In genomic region chr1:51990478-51990965, GRCh38 we compare ENCODE assay signal across 8 cellular contexts. TPM values are rescaled to one million over a fixed set of nuclear protein-coding genes. Genes with fewer than 3 reads are reported as not detected.
DNase-seq lines count a peak whose midpoint lies in the region; ATAC-seq and TF ChIP-seq lines count a peak whose summit lies in the region.

Gene RAB3B (minus strand): TSS chr1:51990700. CDS start chr1:51977117, 13,583 bp downstream.

- H3K79me2 ChIP-seq in parathyroid adenoma = no peaks in the 10 kb centered on the region

- H3K36me3 ChIP-seq in Peyer's patch (no peaks in the 10 kb centered on the region), parathyroid adenoma (ENCODE audit: control insufficient read depth, insufficient read depth, low read length) (no peaks in the 10 kb centered on the region)

- POLR2A ChIA-PET in AG04449 (lab: Yijun Ruan, JAX) = no interaction called here

- CTCF ChIA-PET in AG04449 (lab: Yijun Ruan, JAX) = interaction anchor here (0.9 to 3.9 kb wide), 4 partner anchors 9 to 94 kb away, joined by 3 to 18 read pairs (median 4); no protein-coding TSS in a partner anchor

- peaks cover 58% of the 10 kb centered on the region for H3K27me3 Mint-ChIP-seq in activated T-helper 2 cell treated with anti-CD3 and anti-CD28 coated beads, Interferon-gamma antibody, Interleukin-2, Interleukin-4, amounts not matched to agents 10 μg/mL and 5 μg/mL and 100 μg/mL, durations not matched to agents 14 hours and 24 hours and 36 hours (ENCODE audit: low read depth)
- peaks cover 49% of the 10 kb centered on the region for H3K27me3 Mint-ChIP-seq in type B pancreatic cell

- H3K4me3 Mint-ChIP-seq in activated T-helper 2 cell treated with anti-CD3 and anti-CD28 coated beads, Interferon-gamma antibody, Interleukin-2, Interleukin-4, amounts not matched to agents 10 μg/mL and 5 μg/mL and 100 μg/mL, durations not matched to agents 14 hours and 24 hours and 36 hours (ENCODE audit: low read depth) = peak within 1 kb of the TSS; percentile 79
- H3K4me3 Mint-ChIP-seq in type B pancreatic cell = peak within 1 kb of the TSS; percentile 81

- peaks cover 7% of the 10 kb centered on the region for H3K4me1 Mint-ChIP-seq in activated T-helper 2 cell treated with anti-CD3 and anti-CD28 coated beads, Interferon-gamma antibody, Interleukin-2, Interleukin-4, amounts not matched to agents 10 μg/mL and 5 μg/mL and 100 μg/mL, durations not matched to agents 14 hours and 24 hours and 36 hours (ENCODE audit: low read depth)
- peaks cover 6% of the 10 kb centered on the region for H3K4me1 Mint-ChIP-seq in type B pancreatic cell (ENCODE audit: unreplicated experiment)

- TF ChIP-seq CTCF in AG04449 (IDR thresholded peaks at IDR 0.05; ENCODE audit: insufficient read depth, low read length, missing control alignments) = no peak
- TF ChIP-seq CTCF in Peyer's patch (IDR thresholded peaks at IDR 0.05) = no peak
- TF ChIP-seq CTCF in foreskin keratinocyte (conservative IDR thresholded peaks at IDR 0.05) = no peak
- no peak for TF ChIP-seq CTCF in parathyroid adenoma (IDR thresholded peaks at IDR 0.05)
- TF ChIP-seq CTCF in type B pancreatic cell (conservative IDR thresholded peaks at IDR 0.05) = no peak

- H3K4me1 ChIP-seq in Peyer's patch (peaks cover 0 to 6% (median 2%) of the 10 kb centered on the region in 4 donors), foreskin keratinocyte (no peaks in the 10 kb centered on the region), parathyroid adenoma (no peaks in the 10 kb centered on the region)

- H3K9me3 ChIP-seq in Peyer's patch = no peaks in the 10 kb centered on the region
- no peaks in the 10 kb centered on the region for H3K9me3 ChIP-seq in parathyroid adenoma (ENCODE audit: control insufficient read depth, low read length)

- ATAC-seq in GM19043 (IDR thresholded peaks at IDR 0.05; ENCODE audit: low read depth, unreplicated experiment) = peak; percentile 93
- peak; percentile 96 for ATAC-seq in foreskin keratinocyte

- peak within 1 kb of the TSS; percentile 52 for H2AFZ ChIP-seq in parathyroid adenoma

- no peaks in the 10 kb centered on the region for H3K9me3 Mint-ChIP-seq in activated T-helper 2 cell treated with anti-CD3 and anti-CD28 coated beads, Interferon-gamma antibody, Interleukin-2, Interleukin-4, amounts not matched to agents 10 μg/mL and 5 μg/mL and 100 μg/mL, durations not matched to agents 14 hours and 24 hours and 36 hours
- H3K9me3 Mint-ChIP-seq in type B pancreatic cell = peaks cover 4% of the 10 kb centered on the region

- peak within 1 kb of the TSS; percentile 64 for H3K4me3 ChIP-seq in AG04449 (ENCODE audit: low read depth, low read length)
- H3K4me3 ChIP-seq in Peyer's patch = peak within 1 kb of the TSS; percentile 34 to 67 (median 56)
- peak within 1 kb of the TSS; percentile 46 for H3K4me3 ChIP-seq in parathyroid adenoma (ENCODE audit: low read depth, low read length)

- H3K4me2 ChIP-seq in parathyroid adenoma (ENCODE audit: low read length) = peak within 1 kb of the TSS; percentile 75

- no peaks in the 10 kb centered on the region for H3K27me3 ChIP-seq in Peyer's patch
- H3K27me3 ChIP-seq in foreskin keratinocyte = peaks cover 4% of the 10 kb centered on the region
- no peaks in the 10 kb centered on the region for H3K27me3 ChIP-seq in parathyroid adenoma (ENCODE audit: control insufficient read depth, insufficient read depth, low read length)

- H3K9ac ChIP-seq in parathyroid adenoma = no peak within 1 kb of the TSS

- H3K36me3 Mint-ChIP-seq in activated T-helper 2 cell treated with anti-CD3 and anti-CD28 coated beads, Interferon-gamma antibody, Interleukin-2, Interleukin-4, amounts not matched to agents 10 μg/mL and 5 μg/mL and 100 μg/mL, durations not matched to agents 14 hours and 24 hours and 36 hours (ENCODE audit: low read depth) = no peaks in the 10 kb centered on the region
- peaks cover 5% of the 10 kb centered on the region for H3K36me3 Mint-ChIP-seq in type B pancreatic cell

- H3K27ac ChIP-seq in Peyer's patch = no peak within 1 kb of the TSS
- no peak within 1 kb of the TSS for H3K27ac ChIP-seq in foreskin keratinocyte
- no peak within 1 kb of the TSS for H3K27ac ChIP-seq in parathyroid adenoma

- TF ChIP-seq POLR2A in Peyer's patch (IDR thresholded peaks at IDR 0.05) = no peak

- DNase-seq in AG04449 (ENCODE audit: low read depth, low spot score) (no peak), HS-5 (ENCODE audit: low read depth) (peak; percentile 42), Peyer's patch (peak; percentile 45 to 83 (median 78)), foreskin keratinocyte (peak; percentile 26 to 44), type B pancreatic cell (ENCODE audit: extremely low spot score, unreplicated experiment) (peak; percentile 80)
- peak; percentile 52 for DNase-seq in activated T-helper 2 cell treated with anti-CD3 and anti-CD28 coated beads, Interferon-gamma antibody, Interleukin-2, Interleukin-4, amounts not matched to agents 10 μg/mL and 5 μg/mL and 100 μg/mL, durations not matched to agents 14 hours and 24 hours and 36 hours (ENCODE audit: low spot score)

- H3K27ac Mint-ChIP-seq in activated T-helper 2 cell treated with anti-CD3 and anti-CD28 coated beads, Interferon-gamma antibody, Interleukin-2, Interleukin-4, amounts not matched to agents 10 μg/mL and 5 μg/mL and 100 μg/mL, durations not matched to agents 14 hours and 24 hours and 36 hours = no peak within 1 kb of the TSS
- H3K27ac Mint-ChIP-seq in type B pancreatic cell = peak within 1 kb of the TSS; percentile 24

- intact Hi-C loops in activated T-helper 2 cell treated with anti-CD3 and anti-CD28 coated beads, Interferon-gamma antibody, Interleukin-2, Interleukin-4, amounts not matched to agents 10 μg/mL and 5 μg/mL and 100 μg/mL, durations not matched to agents 14 hours and 24 hours and 36 hours (cut with micrococcal nuclease) = no loop called here

RNA-seq across cellular contexts. Expression of gene RAB3B, which starts in this region (rescaled TPM):
- 1 to 10 TPM in 3 of 4 donors, under 1 TPM in 1; 0.83 to 1.6 (median 1.5) TPM for total RNA-seq in Peyer's patch
- total RNA-seq in activated T-helper 2 cell treated with anti-CD3 and anti-CD28 coated beads, Interferon-gamma antibody, Interleukin-2, Interleukin-4, amounts not matched to agents 10 μg/mL and 5 μg/mL and 100 μg/mL, durations not matched to agents 14 hours and 24 hours and 36 hours = 0.07 and 0.09 TPM in 2 replicates
- 14.8 and 17.9 TPM in 2 replicates for total RNA-seq in foreskin keratinocyte
- polyA plus RNA-seq in foreskin keratinocyte = 2.7 and 4.0 TPM in 2 replicates
- total RNA-seq in type B pancreatic cell (ENCODE audit: low replicate concordance) = 16.9 and 19.2 TPM in 2 replicates

Comparison
In these comparisons a context has a peak if more than half of its experiments do, and no peak if none do; other contexts are left out.
1. Peak in DNase-seq in activated T-helper 2 cell treated with anti-CD3 and anti-CD28 coated beads, Interferon-gamma antibody, Interleukin-2, Interleukin-4, amounts not matched to agents 10 μg/mL and 5 μg/mL and 100 μg/mL, durations not matched to agents 14 hours and 24 hours and 36 hours; RNA of the gene not detected or under 1 TPM.